Comparison of ENCODE assay signal across 13 cellular contexts in genomic region chr1:206048582-206048981, GRCh38. TPM values are rescaled to one million over a fixed set of nuclear protein-coding genes. Genes with fewer than 3 reads are reported as not detected.
A peak's percentile ranks its signal among the peaks of the same experiment; 100 is the strongest.
DNase-seq lines count a peak whose midpoint lies in the region; ATAC-seq and TF ChIP-seq lines count a peak whose summit lies in the region.
"Had no signal": no experiment of that assay in that cellular context is flagged by ENCODE, and none has a peak within 500 bp of the region (broad histone marks: within the 10 kb centered on the region; RNA-seq: fewer than 3 reads in every experiment).

No MANE protein-coding gene starts in this region.

- peaks cover 8% of the 10 kb centered on the region for H3K79me2 ChIP-seq in OCI-LY7 (ENCODE audit: insufficient read depth, low read depth, low read length)

- peak overlapping the region; percentile 32; the same call in 1 of the 2 replicates for H2AFZ ChIP-seq in OCI-LY7 (ENCODE audit: low read length)

- intact Hi-C loops in OCI-LY7 (cut with micrococcal nuclease; ENCODE audit: unreplicated experiment) = no loop called here

- H3K4me3 ChIP-seq in OCI-LY7 (ENCODE audit: low read depth, low read length, poor library complexity, severe bottlenecking) = no peak overlapping the region

- no peaks in the 10 kb centered on the region for H4K20me1 ChIP-seq in OCI-LY7 (ENCODE audit: insufficient read depth, low read length)

- peak overlapping the region; percentile 94 for H3K27ac Mint-ChIP-seq in stimulated activated memory B cell treated with anti-CD40 and anti-IgM and Interleukin-4, amounts not matched to agents 10 μg/mL and 1 μg/mL and 100 μg/mL, for 72 hours
- H3K27ac Mint-ChIP-seq: CD8-positive, alpha-beta memory T cell had no signal

- peaks cover 66% of the 10 kb centered on the region for H3K4me1 Mint-ChIP-seq in stimulated activated memory B cell treated with anti-CD40 and anti-IgM and Interleukin-4, amounts not matched to agents 10 μg/mL and 1 μg/mL and 100 μg/mL, for 72 hours

- CTCF ChIA-PET in OCI-LY7 (lab: Charles Lee; ENCODE audit: unreplicated experiment) = no interaction called here

- peak overlapping the region; percentile 69 for H3K4me2 ChIP-seq in OCI-LY7 (ENCODE audit: low read length)

- no peak for TF ChIP-seq CTCF in OCI-LY7 (conservative IDR thresholded peaks at IDR 0.05; ENCODE audit: low read length)

- H3K9me3 Mint-ChIP-seq in stimulated activated memory B cell treated with anti-CD40 and anti-IgM and Interleukin-4, amounts not matched to agents 10 μg/mL and 1 μg/mL and 100 μg/mL, for 72 hours = no peaks in the 10 kb centered on the region
- H3K9me3 Mint-ChIP-seq: CD8-positive, alpha-beta memory T cell; naive thymus-derived CD8-positive, alpha-beta T cell had no signal

- H3K4me1 ChIP-seq in OCI-LY7 (ENCODE audit: insufficient read depth, low read length, poor library complexity, severe bottlenecking) = peaks cover 76% of the 10 kb centered on the region

- DNase-seq in HuH-7 (ENCODE audit: low spot score) (peak; percentile 66), OCI-LY7 (ENCODE audit: low spot score) (no peak), iPS-NIHi11 (ENCODE audit: low spot score) (peak; percentile 37), Kasumi-1 (lab: John Stamatoyannopoulos, UW) (no peak), KG1 (lab: John Stamatoyannopoulos, UW) (no peak), NCI-H1105 (lab: John Stamatoyannopoulos, UW) (no peak)
- no peak for DNase-seq in stimulated activated naive CD4-positive, alpha-beta T cell treated with Interleukin-2 at 50 U/mL for 16 hours (lab: John Stamatoyannopoulos, UW)
- DNase-seq: activated T-cell treated with anti-CD3 and anti-CD28 coated beads for 4 hours; CD8-positive, alpha-beta memory T cell; dermis blood vessel endothelial cell; naive thymus-derived CD8-positive, alpha-beta T cell had no signal

- H3K36me3 ChIP-seq in OCI-LY7 (ENCODE audit: insufficient read depth, low read length) = peaks cover 5% of the 10 kb centered on the region; the same call in 1 of the 2 replicates

- POLR2A ChIA-PET in OCI-LY7 (lab: Charles Lee) = interaction anchor here (0.7 to 1.2 kb wide), 2 partner anchors 16 to 240 kb away, joined by 3 read pairs; no protein-coding TSS in a partner anchor

- no peak for ATAC-seq in stimulated activated memory B cell treated with anti-CD40 and anti-IgM and Interleukin-4, amounts not matched to agents 10 μg/mL and 1 μg/mL and 100 μg/mL, for 72 hours
- ATAC-seq: naive thymus-derived CD8-positive, alpha-beta T cell had no signal

- no peak overlapping the region for H3K27ac ChIP-seq in OCI-LY7 (ENCODE audit: low read depth, low read length, poor library complexity, severe bottlenecking)

- no peaks in the 10 kb centered on the region for H3K9me2 ChIP-seq in OCI-LY7 (ENCODE audit: insufficient read depth, low read length)

- H3K36me3 Mint-ChIP-seq in stimulated activated memory B cell treated with anti-CD40 and anti-IgM and Interleukin-4, amounts not matched to agents 10 μg/mL and 1 μg/mL and 100 μg/mL, for 72 hours = peaks cover 20% of the 10 kb centered on the region
- H3K36me3 Mint-ChIP-seq: CD8-positive, alpha-beta memory T cell; naive thymus-derived CD8-positive, alpha-beta T cell had no signal

- no TSS peak for BruUV-seq in OCI-LY7 (replicated peaks; lab: Mats Ljungman, UMichigan)

- peak overlapping the region; percentile 37 for H3K4me3 Mint-ChIP-seq in stimulated activated memory B cell treated with anti-CD40 and anti-IgM and Interleukin-4, amounts not matched to agents 10 μg/mL and 1 μg/mL and 100 μg/mL, for 72 hours
- H3K4me3 Mint-ChIP-seq: CD8-positive, alpha-beta memory T cell; naive thymus-derived CD8-positive, alpha-beta T cell had no signal

- no peaks in the 10 kb centered on the region for H3K9me3 ChIP-seq in OCI-LY7 (ENCODE audit: low read length)

- no peaks in the 10 kb centered on the region for H3K27me3 Mint-ChIP-seq in stimulated activated memory B cell treated with anti-CD40 and anti-IgM and Interleukin-4, amounts not matched to agents 10 μg/mL and 1 μg/mL and 100 μg/mL, for 72 hours

RNA-seq across cellular contexts. Expression of gene RHEX, which starts 4.4 kb away (rescaled TPM):
- 5.0 and 6.4 TPM in 2 replicates for total RNA-seq in OCI-LY7 (2014; rRNA removed; shearing (Covaris generic))
- total RNA-seq in OCI-LY7 (2022) = 9.9 and 10.0 TPM in 2 replicates
- total RNA-seq: CD8-positive, alpha-beta memory T cell; dermis blood vessel endothelial cell; SK-MEL-5 had no signal

RNA-seq across cellular contexts. Expression of gene CTSE, which starts 24.9 kb away (rescaled TPM):
- not detected in 2 replicates for total RNA-seq in OCI-LY7 (2014; rRNA removed; shearing (Covaris generic))
- not detected in 2 replicates for total RNA-seq in OCI-LY7 (2022)
- total RNA-seq: CD8-positive, alpha-beta memory T cell; dermis blood vessel endothelial cell; naive thymus-derived CD8-positive, alpha-beta T cell; SK-MEL-5 had no signal

RNA-seq across cellular contexts. Expression of gene RAB7B, which starts 45.4 kb away (rescaled TPM):
- not detected in 2 replicates for total RNA-seq in OCI-LY7 (2014; rRNA removed; shearing (Covaris generic))
- not detected in 2 replicates for total RNA-seq in OCI-LY7 (2022)
- total RNA-seq: dermis blood vessel endothelial cell; naive thymus-derived CD8-positive, alpha-beta T cell had no signal

Comparison
In these comparisons a context has a peak if more than half of its experiments do, and no peak if none do; other contexts are left out.
1. DNase-seq: peak in HuH-7 (single experiment) and iPS-NIHi11 (single experiment); none in OCI-LY7 (single experiment), Kasumi-1 (0 of 2), KG1 (single experiment), stimulated activated naive CD4-positive, alpha-beta T cell treated with Interleukin-2 at 50 U/mL for 16 hours (single experiment) and NCI-H1105 (single experiment).